1 cellular context compared by ENCODE assay signal in the genomic region with DNA sequence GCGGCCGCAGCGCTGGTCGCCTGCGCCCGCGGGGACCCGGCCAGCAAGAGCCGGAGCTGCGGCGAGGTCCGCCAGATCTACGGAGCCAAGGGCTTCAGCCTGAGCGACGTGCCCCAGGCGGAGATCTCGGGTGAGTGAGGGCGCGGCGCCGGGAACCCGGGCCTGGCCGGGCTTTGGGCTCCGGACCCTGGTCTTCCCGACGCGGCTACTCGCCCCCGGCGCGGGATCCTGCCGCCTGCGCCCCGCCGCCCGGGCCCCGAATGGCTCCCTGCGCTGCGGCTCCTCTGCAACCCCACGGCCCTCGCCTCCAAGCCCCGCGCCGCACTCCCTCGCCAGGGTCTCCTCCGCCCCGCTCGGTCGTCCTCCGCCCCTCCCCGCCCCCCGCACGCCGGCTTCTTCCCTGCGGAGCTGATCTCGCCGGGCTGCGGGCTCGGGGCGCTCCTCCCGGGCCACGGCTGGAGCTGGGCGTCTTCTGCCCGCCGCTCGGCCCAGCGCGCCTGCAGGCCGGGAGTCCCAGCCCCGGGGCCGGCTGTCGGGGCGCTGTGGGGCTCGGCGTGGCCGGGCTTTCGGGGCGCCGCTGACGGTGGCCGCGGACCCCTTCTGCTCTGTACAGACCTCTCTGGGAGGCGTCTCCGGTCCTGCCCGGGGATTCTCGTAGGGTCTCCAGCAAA.
TF ChIP-seq lines count a peak whose summit lies in the region.

No MANE protein-coding gene starts in this region.

TF ChIP-seq in endothelial cell of umbilical vein, 7 proteins besides CTCF, POLR2A, EP300 and RAD21 (continued from another document):
- TF ChIP-seq FOS (IDR thresholded peaks at IDR 0.05; ENCODE audit: borderline replicate concordance, insufficient read depth, low read length): no peak
- no peak for TF ChIP-seq MYC (IDR thresholded peaks at IDR 0.05; ENCODE audit: low read depth, low read length)
